ENCODE assay signal across 8 cellular contexts in genomic region chr22:37519268-37520195, GRCh38. TPM values are rescaled to one million over a fixed set of nuclear protein-coding genes. Genes with fewer than 3 reads are reported as not detected.
DNase-seq lines count a peak whose midpoint lies in the region; ATAC-seq lines count a peak whose summit lies in the region.

TSS of gene CARD10 (minus strand) at chr22:37519415. CDS start at chr22:37519200, 215 bp downstream.

- H3K27me3 Mint-ChIP-seq in activated naive CD8-positive, alpha-beta T cell, result peaks cover 19% of the 10 kb centered on the region

- H3K4me1 ChIP-seq in right cardiac atrium (ENCODE audit: control insufficient read depth, insufficient read depth, low read length), result no peaks in the 10 kb centered on the region

- H3K4me3 ChIP-seq in right cardiac atrium (ENCODE audit: low read length) (peak within 1 kb of the TSS; percentile 60), skeletal muscle cell (ENCODE audit: low read depth, low read length) (peak within 1 kb of the TSS; percentile 58)

- peak within 1 kb of the TSS; percentile 83 for H3K4me3 Mint-ChIP-seq in activated naive CD8-positive, alpha-beta T cell

- no peaks in the 10 kb centered on the region for H3K9me3 Mint-ChIP-seq in activated naive CD8-positive, alpha-beta T cell (ENCODE audit: low read depth)

- intact Hi-C loops in right cardiac atrium (cut with DNase I), result loop anchor here in 1 of 4 donors (2.0 to 10.0 kb wide), 2 partner anchors 35 to 55 kb away; no protein-coding TSS in a partner anchor

- ATAC-seq in right cardiac atrium, result peak; percentile 58 to 69
- no peak for ATAC-seq in GM18511 (IDR thresholded peaks at IDR 0.05; ENCODE audit: unreplicated experiment)

- no peaks in the 10 kb centered on the region for H3K9me3 ChIP-seq in right cardiac atrium (ENCODE audit: control insufficient read depth, low read length)

- peak within 1 kb of the TSS; percentile 19 for H3K27ac ChIP-seq in right cardiac atrium (ENCODE audit: low read length)

- H3K36me3 Mint-ChIP-seq in activated naive CD8-positive, alpha-beta T cell, result no peaks in the 10 kb centered on the region

- H3K27ac Mint-ChIP-seq in activated naive CD8-positive, alpha-beta T cell, result no peak within 1 kb of the TSS

- no peaks in the 10 kb centered on the region for H3K27me3 ChIP-seq in right cardiac atrium (ENCODE audit: control insufficient read depth, insufficient read depth)

- DNase-seq in AG08396 (ENCODE audit: low spot score) (peak; percentile 66), HK-2 (ENCODE audit: unreplicated experiment) (peak; percentile 52), right cardiac atrium (peak in 2 of 3 donors; percentile 75 to 81), skeletal muscle cell (ENCODE audit: low read depth) (no peak), SW480 (ENCODE audit: low spot score) (no peak), occipital lobe (lab: John Stamatoyannopoulos, UW) (no peak)

- WGBS in right cardiac atrium, result 4% methylated on average over 99 of the region's 99 CpGs

- H3K4me1 Mint-ChIP-seq in activated naive CD8-positive, alpha-beta T cell (ENCODE audit: low read depth), result peaks cover 9% of the 10 kb centered on the region

RNA-seq across cellular contexts. Expression of gene CARD10, which starts in this region (rescaled TPM):
- total RNA-seq in right cardiac atrium, result 10 to 100 TPM in 2 of 4 donors, 1 to 10 TPM in 2; 6.6 to 11.4 (median 9.6) TPM
- 8.3 TPM for polyA plus RNA-seq in right cardiac atrium
- total RNA-seq in occipital lobe, result 2.0 TPM

Comparison
In these comparisons a context has a peak if more than half of its experiments do, and no peak if none do; other contexts are left out.
1. DNase-seq: peak in AG08396 (single experiment), HK-2 (single experiment) and right cardiac atrium (2 of 3); none in skeletal muscle cell (single experiment), SW480 (single experiment) and occipital lobe (single experiment).